In the genomic region with DNA sequence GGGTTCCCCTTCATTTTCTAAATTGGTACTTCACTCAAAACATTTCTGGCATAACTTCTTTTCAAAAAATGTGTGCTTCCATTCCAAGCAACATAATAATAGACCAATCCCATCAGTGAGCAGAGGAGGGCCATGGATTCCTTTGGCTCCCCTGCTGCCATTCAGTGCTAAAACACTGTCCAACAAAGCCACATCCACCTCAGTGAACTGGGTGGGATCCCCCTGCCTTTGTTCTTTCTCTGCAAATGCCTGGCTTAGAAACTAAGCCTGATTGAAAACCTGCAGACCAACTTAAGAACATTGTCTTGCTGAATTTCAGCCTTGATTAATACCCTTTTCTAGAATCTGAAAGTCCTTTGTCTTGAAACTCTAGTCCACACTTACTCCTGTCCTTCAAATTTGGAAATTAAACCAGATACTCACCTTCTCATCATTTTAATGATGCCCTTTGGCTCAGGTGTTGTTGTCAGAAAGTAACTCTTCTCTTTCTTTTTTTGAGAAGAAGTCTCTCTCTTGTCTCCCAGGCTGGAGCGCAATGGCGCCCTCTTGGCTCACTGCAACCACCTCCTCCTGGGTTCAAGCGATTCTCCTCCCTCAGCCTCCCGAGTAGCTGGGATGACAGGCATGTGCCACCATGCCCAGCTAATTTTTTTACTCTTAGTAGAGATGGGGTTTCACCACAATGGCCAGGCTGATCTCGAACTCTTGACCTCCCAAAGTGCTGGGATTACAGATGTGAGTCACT, we compare ENCODE assay signal across 17 cellular contexts.
DNase-seq lines count a peak whose midpoint lies in the region; ATAC-seq and TF ChIP-seq lines count a peak whose summit lies in the region.
"Had no signal": no experiment of that assay in that cellular context is flagged by ENCODE, and none has a peak within 500 bp of the region (broad histone marks: within the 10 kb centered on the region; RNA-seq: fewer than 3 reads in every experiment).

No MANE protein-coding gene starts in this region.

- no peaks in the 10 kb centered on the region for H3K36me3 Mint-ChIP-seq in activated CD4-positive, alpha-beta memory T cell treated with anti-CD3 and anti-CD28 coated beads for 36 hours

- no peak overlapping the region for H3K27ac ChIP-seq in 22Rv1
- H3K27ac ChIP-seq in BLaER1: no peak overlapping the region
- H3K27ac ChIP-seq in brain microvascular endothelial cell: no peak overlapping the region

- H3K4me3 ChIP-seq in BLaER1: no peak overlapping the region
- no peak overlapping the region for H3K4me3 ChIP-seq in NB4 (ENCODE audit: low read depth, low read length)
- no peak overlapping the region for H3K4me3 ChIP-seq in brain microvascular endothelial cell (ENCODE audit: low read depth, low read length)

- ATAC-seq in GM19395 (IDR thresholded peaks at IDR 0.05; ENCODE audit: unreplicated experiment): no peak

- no peaks in the 10 kb centered on the region for H3K27me3 ChIP-seq in BLaER1
- no peaks in the 10 kb centered on the region for H3K27me3 ChIP-seq in brain microvascular endothelial cell (replicated peaks)

- H3K9me3 ChIP-seq in BLaER1: no peaks in the 10 kb centered on the region
- H3K9me3 ChIP-seq: SK-N-SH had no signal

- DNase-seq in NB4 (ENCODE audit: low read depth): no peak
- no peak for DNase-seq in brain microvascular endothelial cell
- DNase-seq in activated CD4-positive, alpha-beta memory T cell treated with anti-CD3 and anti-CD28 coated beads for 36 hours: no peak
- DNase-seq in NCI-H345 (lab: John Stamatoyannopoulos, UW): no peak
- DNase-seq: C1 segment of cervical spinal cord; DMS 273 treated with DMSO at 0.1 percent for 48 hours; EL; IMR-90; NCI-H146; NCI-H226; NCI-H526 treated with DMSO at 0.1 percent for 48 hours; NK-92 treated with Interleukin-12 subunit alpha and Interleukin-12 subunit beta, amount 100 ng/mL, for 24 hours; Right ventricle myocardium superior; SK-N-SH had no signal

- peaks cover 19% of the 10 kb centered on the region for H3K4me1 Mint-ChIP-seq in activated CD4-positive, alpha-beta memory T cell treated with anti-CD3 and anti-CD28 coated beads for 36 hours (ENCODE audit: low read depth)

- H3K27ac Mint-ChIP-seq in activated CD4-positive, alpha-beta memory T cell treated with anti-CD3 and anti-CD28 coated beads for 36 hours: no peak overlapping the region

- H3K4me1 ChIP-seq in BLaER1: peaks cover 78% of the 10 kb centered on the region

- H4K20me1 ChIP-seq in BLaER1: no peaks in the 10 kb centered on the region

- TF ChIP-seq CTCF in 22Rv1 (IDR thresholded peaks at IDR 0.05) (peak; percentile 27; the same call in 1 of the 2 replicates), NB4 (IDR thresholded peaks at IDR 0.05; ENCODE audit: low read depth, low read length) (peak; percentile 15), brain microvascular endothelial cell (IDR thresholded peaks at IDR 0.05; ENCODE audit: low read depth, low read length, missing control alignments) (peak; percentile 17)

- H3K36me3 ChIP-seq in BLaER1: no peaks in the 10 kb centered on the region
- H3K36me3 ChIP-seq in brain microvascular endothelial cell (replicated peaks): no peaks in the 10 kb centered on the region

- intact Hi-C loops in activated CD4-positive, alpha-beta memory T cell treated with anti-CD3 and anti-CD28 coated beads for 36 hours (cut with micrococcal nuclease): no loop called here

- TF ChIP-seq POLR2A in NB4 (IDR thresholded peaks at IDR 0.05; ENCODE audit: extremely low read depth, insufficient read length): no peak

- peak overlapping the region; percentile 10; the same call in 1 of the 2 replicates for H3K4me2 ChIP-seq in BLaER1
- H3K4me2 ChIP-seq: SK-N-SH had no signal

- no peaks in the 10 kb centered on the region for H3K9me3 Mint-ChIP-seq in activated CD4-positive, alpha-beta memory T cell treated with anti-CD3 and anti-CD28 coated beads for 36 hours

- POLR2A ChIA-PET in activated CD4-positive, alpha-beta memory T cell treated with anti-CD3 and anti-CD28 coated beads for 36 hours (lab: Charles Lee): no interaction called here

- in situ Hi-C loops in brain microvascular endothelial cell (cut with HindIII; ENCODE audit: low pct_ligation_motif_present, low sequenced_read_pairs): no loop called here

- H3K27me3 Mint-ChIP-seq in activated CD4-positive, alpha-beta memory T cell treated with anti-CD3 and anti-CD28 coated beads for 36 hours: peaks cover 3% of the 10 kb centered on the region

- no peak overlapping the region for H3K4me3 Mint-ChIP-seq in activated CD4-positive, alpha-beta memory T cell treated with anti-CD3 and anti-CD28 coated beads for 36 hours

- no peak overlapping the region for H3K9ac ChIP-seq in BLaER1
- H3K9ac ChIP-seq: SK-N-SH had no signal

- CTCF ChIA-PET in activated CD4-positive, alpha-beta memory T cell treated with anti-CD3 and anti-CD28 coated beads for 36 hours (lab: Charles Lee): no interaction called here
